Comparison of ENCODE assay signal across 14 cellular contexts in the genomic region with DNA sequence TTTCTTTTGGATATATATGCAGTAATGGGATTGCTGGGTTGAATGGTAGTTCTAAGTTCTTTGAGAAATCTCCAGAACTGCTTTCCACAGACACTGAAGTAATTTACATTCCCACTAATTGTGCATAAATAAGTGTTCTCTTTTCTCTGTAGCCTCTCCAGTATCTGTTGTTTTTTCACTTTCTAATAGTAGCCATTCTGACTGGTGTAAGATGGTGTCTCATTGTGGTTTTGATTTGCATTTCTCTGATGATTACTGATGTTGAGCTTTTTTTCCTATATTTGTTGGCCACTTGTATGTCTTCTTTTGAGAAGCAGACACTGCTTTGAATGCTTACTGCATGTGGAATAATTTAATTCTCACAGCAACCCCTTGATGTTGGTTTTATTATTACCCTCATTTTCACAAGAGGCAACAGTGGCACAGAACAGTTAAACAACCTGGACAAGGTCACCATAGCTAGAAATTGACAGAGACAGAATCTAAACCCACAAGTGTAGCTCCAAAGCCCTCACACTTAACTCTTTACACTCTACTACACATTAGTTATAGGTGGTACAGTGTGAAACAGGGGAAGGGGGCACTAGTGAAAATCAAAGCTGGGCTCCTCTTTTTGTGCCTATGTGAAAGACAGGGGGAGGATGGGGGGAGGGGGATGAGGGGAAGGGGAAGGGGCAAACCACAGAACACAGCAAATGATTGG.
DNase-seq lines count a peak whose midpoint lies in the region; ATAC-seq and TF ChIP-seq lines count a peak whose summit lies in the region.
"Had no signal": no experiment of that assay in that cellular context is flagged by ENCODE, and none has a peak within 500 bp of the region (broad histone marks: within the 10 kb centered on the region; RNA-seq: fewer than 3 reads in every experiment).

No MANE protein-coding gene starts in this region.

- no peak overlapping the region for H3K27ac ChIP-seq in smooth muscle cell (ENCODE audit: low read depth)
- H3K27ac ChIP-seq: stomach had no signal

- no peaks in the 10 kb centered on the region for H3K9me3 ChIP-seq in smooth muscle cell (replicated peaks; ENCODE audit: low read depth)
- H3K9me3 ChIP-seq: BE2C, stomach had no signal

- H3K79me2 ChIP-seq in smooth muscle cell (ENCODE audit: low read depth), result no peaks in the 10 kb centered on the region

- no peaks in the 10 kb centered on the region for H3K27me3 ChIP-seq in smooth muscle cell (ENCODE audit: low read depth)
- H3K27me3 ChIP-seq: BE2C, stomach had no signal

- no peak for TF ChIP-seq CTCF in smooth muscle cell (IDR thresholded peaks at IDR 0.05; ENCODE audit: borderline replicate concordance, insufficient read depth, poor library complexity, severe bottlenecking)

- DNase-seq in smooth muscle cell (lab: John Stamatoyannopoulos, UW; ENCODE audit: unreplicated experiment), result no peak
- DNase-seq in SW480 (ENCODE audit: low spot score), result no peak
- DNase-seq in COLO829 (ENCODE audit: low spot score), result no peak
- no peak for DNase-seq in Right ventricle myocardium inferior (ENCODE audit: missing footprints)
- DNase-seq: amniotic stem cell; BE2C; islet precursor cell; NCI-H1436 treated with DMSO at 0.1 percent for 48 hours; stimulated activated CD4-positive, alpha-beta T cell treated with anti-CD3 and anti-CD28 coated beads, Interleukin-4, amount 100 ng/mL, for 24 hours; stomach had no signal

- peak; percentile 82 for ATAC-seq in GM18861 (IDR thresholded peaks at IDR 0.05; ENCODE audit: unreplicated experiment)
- ATAC-seq in GM21423 (IDR thresholded peaks at IDR 0.05; ENCODE audit: unreplicated experiment), result peak; percentile 81
- ATAC-seq in HG02943 (IDR thresholded peaks at IDR 0.05; ENCODE audit: low read depth, unreplicated experiment), result peak; percentile 81
- ATAC-seq in HG03469 (IDR thresholded peaks at IDR 0.05; ENCODE audit: unreplicated experiment), result peak; percentile 83
- no peak for ATAC-seq in Right ventricle myocardium inferior

- H3K4me2 ChIP-seq in smooth muscle cell, result no peak overlapping the region

- no peaks in the 10 kb centered on the region for H4K20me1 ChIP-seq in smooth muscle cell (ENCODE audit: low read depth)

- H3F3A ChIP-seq in smooth muscle cell (ENCODE audit: low read depth), result no peaks in the 10 kb centered on the region

- H3K36me3 ChIP-seq in smooth muscle cell (ENCODE audit: low read depth), result no peaks in the 10 kb centered on the region
- H3K36me3 ChIP-seq: BE2C had no signal

- no peak overlapping the region for H3K4me3 ChIP-seq in smooth muscle cell
- H3K4me3 ChIP-seq: stomach had no signal

- H3K4me1 ChIP-seq in smooth muscle cell (ENCODE audit: low read depth), result no peaks in the 10 kb centered on the region
- H3K4me1 ChIP-seq: stomach had no signal

- intact Hi-C loops in Right ventricle myocardium inferior (cut with DNase I), result no loop called here

- no peak overlapping the region for H3K9ac ChIP-seq in smooth muscle cell (ENCODE audit: low read depth)

- H2AFZ ChIP-seq in smooth muscle cell (ENCODE audit: low read depth), result no peak overlapping the region
